ENCODE assay signal across 22 cellular contexts in genomic region chr2:41939410-41939775, GRCh38.
DNase-seq lines count a peak whose midpoint lies in the region; ATAC-seq and TF ChIP-seq lines count a peak whose summit lies in the region.
"Had no signal": no experiment of that assay in that cellular context is flagged by ENCODE, and none has a peak within 500 bp of the region (broad histone marks: within the 10 kb centered on the region; RNA-seq: fewer than 3 reads in every experiment).

No MANE protein-coding gene starts in this region.

- H2AFZ ChIP-seq in hepatocyte: no peak overlapping the region
- H2AFZ ChIP-seq: GM23338 had no signal

- DNase-seq in left ventricle myocardium inferior (no peak), left cardiac atrium (no peak), SJCRH30 (no peak), hepatocyte (ENCODE audit: low spot score) (no peak), type B pancreatic cell (ENCODE audit: extremely low spot score, unreplicated experiment) (no peak), cerebellar cortex (ENCODE audit: low spot score) (no peak), NCI-H345 treated with DMSO at 0.1 percent for 48 hours (lab: John Stamatoyannopoulos, UW; ENCODE audit: unreplicated experiment) (no peak)
- no peak for DNase-seq in stimulated activated CD4-positive, alpha-beta T cell treated with anti-CD3 and anti-CD28 coated beads, Interleukin-12 subunit alpha, Interleukin-12 subunit beta, amount 100 ng/mL, for 4 hours
- DNase-seq: activated CD4-positive, alpha-beta memory T cell treated with anti-CD3 and anti-CD28 coated beads, Interleukin-2, amount 10 ng/mL, durations not matched to agents 7 days and 5 days; activated CD8-positive, alpha-beta memory T cell treated with anti-CD3 and anti-CD28 coated beads, Interleukin-2, amount 50 U/mL, for 48 hours; activated naive CD4-positive, alpha-beta T cell treated with anti-CD3 and anti-CD28 coated beads for 36 hours; effector CD4-positive, alpha-beta T cell; KBM-7; mucosa of descending colon; NCI-H1092; NCI-H187; NCI-H510A treated with DMSO at 0.1 percent for 48 hours; SHP77 had no signal

- peaks cover 3% of the 10 kb centered on the region for H3K9me3 Mint-ChIP-seq in type B pancreatic cell
- H3K9me3 Mint-ChIP-seq: activated CD4-positive, alpha-beta memory T cell treated with anti-CD3 and anti-CD28 coated beads, Interleukin-2, amount 10 ng/mL, durations not matched to agents 7 days and 5 days; activated naive CD4-positive, alpha-beta T cell treated with anti-CD3 and anti-CD28 coated beads for 36 hours; GM23338; natural killer cell treated with Interleukin-12 subunit alpha and Interleukin-12 subunit beta and Interleukin-15 and Interleukin-18, amount 100 ng/mL, for 72 hours had no signal

- H3K27me3 Mint-ChIP-seq in type B pancreatic cell: peaks cover 9% of the 10 kb centered on the region

- peaks cover 60% of the 10 kb centered on the region for H3K4me1 ChIP-seq in left ventricle myocardium inferior
- peaks cover 63% of the 10 kb centered on the region for H3K4me1 ChIP-seq in SJCRH30
- H3K4me1 ChIP-seq in hepatocyte (ENCODE audit: insufficient read depth): peaks cover 41% of the 10 kb centered on the region

- no peak overlapping the region for H3K27ac Mint-ChIP-seq in type B pancreatic cell
- H3K27ac Mint-ChIP-seq: activated CD4-positive, alpha-beta memory T cell treated with anti-CD3 and anti-CD28 coated beads, Interleukin-2, amount 10 ng/mL, durations not matched to agents 7 days and 5 days; activated naive CD4-positive, alpha-beta T cell treated with anti-CD3 and anti-CD28 coated beads for 36 hours; GM23338; natural killer cell treated with Interleukin-12 subunit alpha and Interleukin-12 subunit beta and Interleukin-15 and Interleukin-18, amount 100 ng/mL, for 72 hours; stimulated activated memory B cell treated with anti-CD40 and anti-IgM and Interleukin-4, amounts not matched to agents 10 μg/mL and 1 μg/mL and 100 μg/mL, for 72 hours had no signal

- H3K4me3 ChIP-seq in left ventricle myocardium inferior (no peak overlapping the region), SJCRH30 (no peak overlapping the region), hepatocyte (no peak overlapping the region)
- H3K4me3 ChIP-seq: mucosa of descending colon, suprapubic skin had no signal

- no peaks in the 10 kb centered on the region for H3K36me3 Mint-ChIP-seq in type B pancreatic cell
- H3K36me3 Mint-ChIP-seq: natural killer cell treated with Interleukin-12 subunit alpha and Interleukin-12 subunit beta and Interleukin-15 and Interleukin-18, amount 100 ng/mL, for 72 hours; stimulated activated memory B cell treated with anti-CD40 and anti-IgM and Interleukin-4, amounts not matched to agents 10 μg/mL and 1 μg/mL and 100 μg/mL, for 72 hours had no signal

- H3K9me2 ChIP-seq in hepatocyte (replicated peaks; ENCODE audit: insufficient read depth): no peaks in the 10 kb centered on the region

- 67% methylated on average over 5 of the region's 5 CpGs for WGBS in hepatocyte (ENCODE audit: low lambda C conversion rate, missing lambda C conversion rate)

- no peaks in the 10 kb centered on the region for H3K9me3 ChIP-seq in left ventricle myocardium inferior (replicated peaks)
- H3K9me3 ChIP-seq in SJCRH30 (replicated peaks): 0 out of 2 replicates have a peak, but pooled peaks cover 3% of the 10 kb centered on the region
- no peaks in the 10 kb centered on the region for H3K9me3 ChIP-seq in hepatocyte (ENCODE audit: low read depth)
- H3K9me3 ChIP-seq: mucosa of descending colon, suprapubic skin had no signal

- no peaks in the 10 kb centered on the region for H3K79me2 ChIP-seq in hepatocyte

- H3K36me3 ChIP-seq in left ventricle myocardium inferior (no peaks in the 10 kb centered on the region), SJCRH30 (no peaks in the 10 kb centered on the region), hepatocyte (replicated peaks; ENCODE audit: insufficient read depth, low read depth) (no peaks in the 10 kb centered on the region)
- H3K36me3 ChIP-seq: suprapubic skin had no signal

- H4K20me1 ChIP-seq in hepatocyte (ENCODE audit: insufficient read depth, poor library complexity, severe bottlenecking): no peaks in the 10 kb centered on the region

- H3K4me1 Mint-ChIP-seq in type B pancreatic cell (ENCODE audit: unreplicated experiment): peaks cover 58% of the 10 kb centered on the region
- H3K4me1 Mint-ChIP-seq: activated CD4-positive, alpha-beta memory T cell treated with anti-CD3 and anti-CD28 coated beads, Interleukin-2, amount 10 ng/mL, durations not matched to agents 7 days and 5 days; stimulated activated memory B cell treated with anti-CD40 and anti-IgM and Interleukin-4, amounts not matched to agents 10 μg/mL and 1 μg/mL and 100 μg/mL, for 72 hours had no signal

- H3K4me3 Mint-ChIP-seq in type B pancreatic cell: peak overlapping the region; percentile 8
- H3K4me3 Mint-ChIP-seq: activated CD4-positive, alpha-beta memory T cell treated with anti-CD3 and anti-CD28 coated beads, Interleukin-2, amount 10 ng/mL, durations not matched to agents 7 days and 5 days; activated naive CD4-positive, alpha-beta T cell treated with anti-CD3 and anti-CD28 coated beads for 36 hours; GM23338; natural killer cell treated with Interleukin-12 subunit alpha and Interleukin-12 subunit beta and Interleukin-15 and Interleukin-18, amount 100 ng/mL, for 72 hours; stimulated activated memory B cell treated with anti-CD40 and anti-IgM and Interleukin-4, amounts not matched to agents 10 μg/mL and 1 μg/mL and 100 μg/mL, for 72 hours had no signal

- no peak for TF ChIP-seq CTCF in left ventricle myocardium inferior (IDR thresholded peaks at IDR 0.05; ENCODE audit: borderline replicate concordance)
- TF ChIP-seq CTCF in hepatocyte (IDR thresholded peaks at IDR 0.05; ENCODE audit: poor library complexity): no peak
- no peak for TF ChIP-seq CTCF in type B pancreatic cell (conservative IDR thresholded peaks at IDR 0.05)

- H3K27me3 ChIP-seq in left ventricle myocardium inferior (ENCODE audit: low read depth) (no peaks in the 10 kb centered on the region), SJCRH30 (no peaks in the 10 kb centered on the region), hepatocyte (no peaks in the 10 kb centered on the region)
- H3K27me3 ChIP-seq: suprapubic skin had no signal

- intact Hi-C loops in left ventricle myocardium inferior (cut with micrococcal nuclease) (loop anchor here (10.0 kb wide), 1 partner anchor 85 kb away; no protein-coding TSS in a partner anchor), left cardiac atrium (cut with DNase I) (no loop called here)

- no peak for ATAC-seq in left cardiac atrium

- H3K27ac ChIP-seq in left ventricle myocardium inferior (replicated peaks) (peak overlapping the region; percentile 79), SJCRH30 (peak overlapping the region; percentile 45; the same call in 1 of the 2 replicates), hepatocyte (peak overlapping the region; percentile 66)
- H3K27ac ChIP-seq: suprapubic skin had no signal

- no peak overlapping the region for H3K4me2 ChIP-seq in hepatocyte
